In the genomic region with DNA sequence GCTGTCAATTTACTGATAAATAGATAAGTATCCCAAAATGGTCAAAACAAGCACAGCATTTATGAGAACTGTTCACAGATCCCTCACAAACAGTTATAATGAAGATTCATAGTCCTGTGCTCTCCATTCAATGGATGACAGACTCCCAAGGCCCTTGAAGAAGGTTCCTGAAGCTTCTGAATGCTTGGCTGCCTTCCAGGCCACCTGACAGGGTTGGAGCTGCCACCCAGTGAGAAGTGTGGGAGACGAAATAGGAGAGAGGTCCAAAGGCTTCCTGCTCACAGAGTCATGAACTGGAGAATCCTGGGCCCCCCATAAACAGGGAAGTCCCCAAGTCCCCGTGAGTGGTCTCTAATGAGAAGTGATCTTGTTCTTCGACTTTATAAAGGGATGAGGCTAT, we compare ENCODE assay signal across 19 cellular contexts. TPM values are rescaled to one million over a fixed set of nuclear protein-coding genes. Genes with fewer than 3 reads are reported as not detected.
A peak's percentile ranks its signal among the peaks of the same experiment; 100 is the strongest.
DNase-seq lines count a peak whose midpoint lies in the region.
"Had no signal": no experiment of that assay in that cellular context is flagged by ENCODE, and none has a peak within 500 bp of the region (broad histone marks: within the 10 kb centered on the region; RNA-seq: fewer than 3 reads in every experiment).

No MANE protein-coding gene starts in this region.

- in situ Hi-C loops in G401 (cut with HindIII; ENCODE audit: low sequenced_read_pairs): no loop called here

- DNase-seq in HT-29 (ENCODE audit: low spot score) (peak; percentile 69), NCI-H69 (lab: John Stamatoyannopoulos, UW) (peak; percentile 2), kidney tubule cell (ENCODE audit: low spot score) (peak; percentile 24), renal cortical epithelial cell (ENCODE audit: low read depth) (peak; percentile 13), NCI-H1105 treated with DMSO at 0.1 percent for 48 hours (lab: John Stamatoyannopoulos, UW) (no peak), NCI-H1694 treated with DMSO at 0.1 percent for 48 hours (lab: John Stamatoyannopoulos, UW) (no peak), G401 (ENCODE audit: low spot score) (no peak)
- DNase-seq: 8988T; ACHN; AML-193; BE2C; CD4-positive, alpha-beta T cell; CD8-positive, alpha-beta memory T cell; DMS 273 treated with DMSO at 0.1 percent for 48 hours; DMS79; EL; GM23248; H7; HCEC 1CT had no signal

RNA-seq across cellular contexts. Expression of a gene that starts 26.0 kb away (rescaled TPM):
- total RNA-seq in HT-29 (2014; rRNA removed; shearing (Covaris generic)): 160 and 175 TPM in 2 replicates
- total RNA-seq in renal cortical epithelial cell: 195 and 668 TPM in 2 replicates
- 0.18 TPM in 1 of 2 replicates, not detected in the other for total RNA-seq in G401 (2014; rRNA removed; shearing (Covaris generic))
- total RNA-seq: CD4-positive, alpha-beta T cell; CD8-positive, alpha-beta memory T cell had no signal

Comparison
In these comparisons a context has a peak if more than half of its experiments do, and no peak if none do; other contexts are left out.
1. DNase-seq: peak in HT-29 (single experiment), NCI-H69 (single experiment), kidney tubule cell (single experiment) and renal cortical epithelial cell (single experiment); none in NCI-H1105 treated with DMSO at 0.1 percent for 48 hours (single experiment), NCI-H1694 treated with DMSO at 0.1 percent for 48 hours (single experiment) and G401 (single experiment).
2. RNA of a gene that starts 26.0 kb away (total RNA-seq): 195 to 668 TPM in renal cortical epithelial cell and 160 to 175 TPM in HT-29; 0.18 TPM in G401; every median in the first group is over 100 times any median in the second.